In genomic region chr1:10557714-10558113, GRCh38 we compare ENCODE assay signal across 8 cellular contexts.
"Had no signal": no experiment of that assay in that cellular context is flagged by ENCODE, and none has a peak within 500 bp of the region (broad histone marks: within the 10 kb centered on the region; RNA-seq: fewer than 3 reads in every experiment).

No MANE protein-coding gene starts in this region.

- H3K4me2 ChIP-seq: GM23338 had no signal

- ATAC-seq: GM23338, HCT116, HepG2 had no signal

- H3K4me3 ChIP-seq: GM23338, HAP-1 had no signal

- H3K36me3 ChIP-seq: HAP-1 had no signal

- FAIRE-seq: HepG2 had no signal

- H2AFZ ChIP-seq: GM23338 had no signal

- H3K27ac ChIP-seq: HL-60 had no signal

- DNase-seq: H7, HFFc6, KBM-7 had no signal

- H3K9me3 ChIP-seq: HAP-1 had no signal
